In the genomic region with DNA sequence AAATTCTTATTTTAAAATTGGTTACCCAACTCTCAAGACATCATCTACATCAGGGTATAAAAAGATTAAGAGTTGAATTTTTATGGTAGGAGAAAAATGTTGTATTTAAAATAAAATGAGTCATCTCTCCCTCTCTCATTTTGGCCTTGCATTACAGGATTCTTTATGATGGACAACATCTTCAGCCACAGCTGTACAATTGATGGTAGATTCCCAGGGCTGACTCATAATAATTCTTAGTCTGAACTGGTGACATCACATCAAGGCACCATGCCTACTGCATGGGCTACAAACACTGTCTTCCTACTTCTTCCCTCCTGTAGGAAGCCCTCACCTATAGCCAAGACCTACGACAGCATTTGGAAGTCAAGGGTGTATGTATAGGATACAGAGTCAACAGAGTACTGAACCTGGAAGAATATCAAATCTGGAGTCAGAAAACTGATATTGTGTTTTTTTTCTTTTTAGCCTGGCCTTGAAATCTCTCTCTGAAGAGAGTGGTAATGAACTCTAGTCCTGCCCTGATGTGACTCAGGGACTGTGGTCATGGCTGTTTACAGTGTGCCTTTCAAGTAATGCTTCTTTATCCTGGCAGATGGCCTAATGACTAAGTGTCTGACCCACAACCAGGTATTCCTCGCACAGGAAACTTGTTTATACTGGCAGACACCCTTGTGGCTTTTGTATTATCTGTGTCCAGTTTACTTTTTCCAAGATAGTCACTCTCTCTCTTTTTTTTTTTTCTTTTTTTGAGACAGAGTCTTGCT, we compare ENCODE assay signal across 13 cellular contexts. TPM values are rescaled to one million over a fixed set of nuclear protein-coding genes. Genes with fewer than 3 reads are reported as not detected.
DNase-seq lines count a peak whose midpoint lies in the region; ATAC-seq lines count a peak whose summit lies in the region.
"Had no signal": no experiment of that assay in that cellular context is flagged by ENCODE, and none has a peak within 500 bp of the region (broad histone marks: within the 10 kb centered on the region; RNA-seq: fewer than 3 reads in every experiment).

No MANE protein-coding gene starts in this region.

- no peaks in the 10 kb centered on the region for H3K9me3 Mint-ChIP-seq in activated T-helper 17 cell treated with anti-CD3 and anti-CD28 coated beads, Interleukin-2, amount 50 U/mL, for 72 hours

- H3K27me3 Mint-ChIP-seq in activated T-helper 17 cell treated with anti-CD3 and anti-CD28 coated beads, Interleukin-2, amount 50 U/mL, for 72 hours: peaks cover 55% of the 10 kb centered on the region

- ATAC-seq in activated T-helper 17 cell treated with anti-CD3 and anti-CD28 coated beads, Interleukin-2, amount 50 U/mL, for 72 hours (replicated peaks): peak; percentile 67
- ATAC-seq in HG03280 (IDR thresholded peaks at IDR 0.05; ENCODE audit: unreplicated experiment): no peak

- no peaks in the 10 kb centered on the region for H3K4me1 Mint-ChIP-seq in activated T-helper 17 cell treated with anti-CD3 and anti-CD28 coated beads, Interleukin-2, amount 50 U/mL, for 72 hours

- in situ Hi-C loops in KBM-7 (cut with MboI; ENCODE audit: low pct_unique_long_range_greater_than_20kb, low sequenced_read_pairs): no loop called here

- DNase-seq in AG20443 (ENCODE audit: low spot score) (peak; percentile 18), HPDE6-E6E7 (ENCODE audit: extremely low spot score) (peak; percentile 84), glomerular visceral epithelial cell (ENCODE audit: extremely low spot score) (peak; percentile 90), NCI-H526 treated with DMSO at 0.1 percent for 48 hours (lab: John Stamatoyannopoulos, UW) (no peak), KBM-7 (no peak), SHP77 treated with DMSO at 0.1 percent for 48 hours (lab: John Stamatoyannopoulos, UW) (no peak)
- DNase-seq: activated T-cell treated with anti-CD3 and anti-CD28 coated beads for 4 hours, caudate nucleus, hippocampal formation, Kasumi-1 had no signal

- no peak overlapping the region for H3K4me3 Mint-ChIP-seq in activated T-helper 17 cell treated with anti-CD3 and anti-CD28 coated beads, Interleukin-2, amount 50 U/mL, for 72 hours

- no peaks in the 10 kb centered on the region for H3K36me3 Mint-ChIP-seq in activated T-helper 17 cell treated with anti-CD3 and anti-CD28 coated beads, Interleukin-2, amount 50 U/mL, for 72 hours (ENCODE audit: low read depth)

- H3K27ac Mint-ChIP-seq in activated T-helper 17 cell treated with anti-CD3 and anti-CD28 coated beads, Interleukin-2, amount 50 U/mL, for 72 hours: no peak overlapping the region

RNA-seq across cellular contexts. Expression of a gene that starts 32.5 kb away (rescaled TPM):
- total RNA-seq in activated T-helper 17 cell treated with anti-CD3 and anti-CD28 coated beads, Interleukin-2, amount 50 U/mL, for 72 hours: under 1 TPM in 1 of 2 donors, not detected in 1; 0.90 TPM
- total RNA-seq: skeletal muscle tissue had no signal

Comparison
In these comparisons a context has a peak if more than half of its experiments do, and no peak if none do; other contexts are left out.
1. DNase-seq: peak in AG20443 (single experiment), HPDE6-E6E7 (single experiment) and glomerular visceral epithelial cell (single experiment); none in NCI-H526 treated with DMSO at 0.1 percent for 48 hours (single experiment), KBM-7 (single experiment) and SHP77 treated with DMSO at 0.1 percent for 48 hours (single experiment).